ENCODE assay signal across 9 cellular contexts in genomic region chr19:1101337-1101698, GRCh38. TPM values are rescaled to one million over a fixed set of nuclear protein-coding genes. Genes with fewer than 3 reads are reported as not detected.
A peak's percentile ranks its signal among the peaks of the same experiment; 100 is the strongest.
DNase-seq lines count a peak whose midpoint lies in the region; ATAC-seq and TF ChIP-seq lines count a peak whose summit lies in the region.
"Had no signal": no experiment of that assay in that cellular context is flagged by ENCODE, and none has a peak within 500 bp of the region (broad histone marks: within the 10 kb centered on the region; RNA-seq: fewer than 3 reads in every experiment).

No MANE protein-coding gene starts in this region.

- H3K36me3 ChIP-seq in Loucy (ENCODE audit: insufficient read depth, low read length), result peaks cover 5% of the 10 kb centered on the region; the same call in 1 of the 2 replicates
- H3K36me3 ChIP-seq in muscle layer of duodenum (ENCODE audit: control insufficient read depth in 1 of 2, insufficient read depth in 2 of 2, low read length in 2 of 2), result peaks cover 0 to 6% of the 10 kb centered on the region in 2 donors

- CTCF ChIA-PET in MCF 10A (lab: Yijun Ruan, JAX), result interaction anchor here (0.6 to 1.1 kb wide), 3 partner anchors 15 to 361 kb away, joined by 3 read pairs; no protein-coding TSS in a partner anchor

- peaks cover 23% of the 10 kb centered on the region for H3K4me1 Mint-ChIP-seq in MCF 10A (ENCODE audit: insufficient read depth, unreplicated experiment)

- TF ChIP-seq CTCF in 22Rv1 (IDR thresholded peaks at IDR 0.05) (no peak), Loucy (conservative IDR thresholded peaks at IDR 0.05; ENCODE audit: low read length) (no peak), MCF 10A (IDR thresholded peaks at IDR 0.05; ENCODE audit: unreplicated experiment) (no peak)

- H3K27ac ChIP-seq in 22Rv1 (peak overlapping the region; percentile 98), muscle layer of duodenum (ENCODE audit: low read length) (peak overlapping the region; percentile 90)

- H3K4me3 ChIP-seq in Loucy (ENCODE audit: low read length, poor library complexity, severe bottlenecking) (peak overlapping the region; percentile 40), muscle layer of duodenum (ENCODE audit: low read depth in 1 of 2, low read length in 2 of 2) (peak overlapping the region in 1 of 2 donors; percentile 23)

- H3K9ac ChIP-seq in Loucy (ENCODE audit: low read depth, low read length, poor library complexity, severe bottlenecking), result no peak overlapping the region

- H4K20me1 ChIP-seq in Loucy (ENCODE audit: insufficient read depth, low read length, poor library complexity, severe bottlenecking), result peaks cover 16% of the 10 kb centered on the region

- no TSS peak for BruUV-seq in MCF 10A (replicated peaks; lab: Mats Ljungman, UMichigan)

- no peaks in the 10 kb centered on the region for H3K9me2 ChIP-seq in Loucy (replicated peaks; ENCODE audit: low read depth, low read length)

- peaks cover 32% of the 10 kb centered on the region for H3K36me3 Mint-ChIP-seq in MCF 10A (ENCODE audit: insufficient read depth, unreplicated experiment)

- peaks cover 6% of the 10 kb centered on the region for H3K9me3 Mint-ChIP-seq in MCF 10A (ENCODE audit: unreplicated experiment)

- DNase-seq in MCF 10A (ENCODE audit: unreplicated experiment) (no peak), islet precursor cell (no peak), NCI-H1694 treated with DMSO at 0.1 percent for 48 hours (lab: John Stamatoyannopoulos, UW) (no peak)
- DNase-seq in NK-92 treated with Interleukin-12 subunit alpha and Interleukin-12 subunit beta, amount 100 ng/mL, for 24 hours (lab: John Stamatoyannopoulos, UW), result no peak
- DNase-seq: DMS153 had no signal

- POLR2A ChIA-PET in MCF 10A (lab: Yijun Ruan, JAX), result interaction anchor here (0.6 to 6.6 kb wide), 18 partner anchors 15 to 165 kb away, joined by 3 to 73 read pairs (median 4); partner anchors contain the start of genes ARHGAP45, CNN2 and WDR18

- no peaks in the 10 kb centered on the region for H3K27me3 ChIP-seq in Loucy (ENCODE audit: insufficient read depth, low read length, poor library complexity, severe bottlenecking)
- no peaks in the 10 kb centered on the region for H3K27me3 ChIP-seq in muscle layer of duodenum (ENCODE audit: low read depth, low read length)

- intact Hi-C loops in MCF 10A (cut with micrococcal nuclease), result loop anchor here (5.0 kb wide), 2 partner anchors 34 to 81 kb away; partner anchors contain the start of gene ARHGAP45

- H3K4me1 ChIP-seq in Loucy (ENCODE audit: insufficient read depth, low read length, poor library complexity, severe bottlenecking), result peaks cover 20% of the 10 kb centered on the region
- peaks cover 18 to 41% of the 10 kb centered on the region in 2 donors for H3K4me1 ChIP-seq in muscle layer of duodenum (ENCODE audit: control insufficient read depth in 1 of 2, insufficient read depth in 2 of 2, low read length in 2 of 2)

- no peak for ATAC-seq in GM19463 (IDR thresholded peaks at IDR 0.05; ENCODE audit: unreplicated experiment)

- no peaks in the 10 kb centered on the region for H3K27me3 Mint-ChIP-seq in MCF 10A (ENCODE audit: insufficient read depth, unreplicated experiment)

- no peak overlapping the region for H3K4me3 Mint-ChIP-seq in MCF 10A (ENCODE audit: unreplicated experiment)

- peaks cover 17% of the 10 kb centered on the region for H3K79me2 ChIP-seq in Loucy (ENCODE audit: insufficient read depth, low read length)

- H3K4me2 ChIP-seq in Loucy (ENCODE audit: low read depth, low read length, poor library complexity, severe bottlenecking), result peak overlapping the region; percentile 63

- H3F3A ChIP-seq in Loucy (ENCODE audit: low read depth), result no peaks in the 10 kb centered on the region

- H3K9me3 ChIP-seq in Loucy (ENCODE audit: insufficient read depth, low read depth, low read length) (no peaks in the 10 kb centered on the region), muscle layer of duodenum (ENCODE audit: control insufficient read depth in 1 of 2, low read length in 2 of 2) (no peaks in the 10 kb centered on the region)

- H2AFZ ChIP-seq in Loucy (ENCODE audit: low read length), result no peak overlapping the region

- H3K27ac Mint-ChIP-seq in MCF 10A (ENCODE audit: low read depth, unreplicated experiment), result peak overlapping the region; percentile 78

RNA-seq across cellular contexts. Expression of gene GPX4, which starts 2.5 kb away (rescaled TPM):
- 179 and 191 TPM in 2 replicates for total RNA-seq in MCF 10A (2022)

RNA-seq across cellular contexts. Expression of gene POLR2E, which starts 6.1 kb away (rescaled TPM):
- 184 and 201 TPM in 2 replicates for total RNA-seq in MCF 10A (2022)

RNA-seq across cellular contexts. Expression of gene ARHGAP45, which starts 34.4 kb away (rescaled TPM):
- total RNA-seq in MCF 10A (2022), result 11.9 and 15.3 TPM in 2 replicates
